ENCODE assay signal across 16 cellular contexts in genomic region chr14:101535232-101535631, GRCh38. TPM values are rescaled to one million over a fixed set of nuclear protein-coding genes. Genes with fewer than 3 reads are reported as not detected.
DNase-seq lines count a peak whose midpoint lies in the region; ATAC-seq lines count a peak whose summit lies in the region.
"Had no signal": no experiment of that assay in that cellular context is flagged by ENCODE, and none has a peak within 500 bp of the region (broad histone marks: within the 10 kb centered on the region; RNA-seq: fewer than 3 reads in every experiment).

No MANE protein-coding gene starts in this region.

- POLR2A ChIA-PET in activated naive CD8-positive, alpha-beta T cell treated with anti-CD3 and anti-CD28 coated beads, Interleukin-2, amount 10 ng/mL, durations not matched to agents 7 days and 5 days (lab: Charles Lee): no interaction called here

- peaks cover 20% of the 10 kb centered on the region for H3K27me3 Mint-ChIP-seq in activated naive CD8-positive, alpha-beta T cell treated with anti-CD3 and anti-CD28 coated beads, Interleukin-2, amount 10 ng/mL, durations not matched to agents 7 days and 5 days
- no peaks in the 10 kb centered on the region for H3K27me3 Mint-ChIP-seq in activated naive CD8-positive, alpha-beta T cell treated with anti-CD3 and anti-CD28 coated beads, Interleukin-2, amount 50 U/mL, for 24 hours
- peaks cover 14% of the 10 kb centered on the region for H3K27me3 Mint-ChIP-seq in central memory CD8-positive, alpha-beta T cell

- no peaks in the 10 kb centered on the region for H3K36me3 Mint-ChIP-seq in activated naive CD8-positive, alpha-beta T cell treated with anti-CD3 and anti-CD28 coated beads, Interleukin-2, amount 10 ng/mL, durations not matched to agents 7 days and 5 days
- no peaks in the 10 kb centered on the region for H3K36me3 Mint-ChIP-seq in activated naive CD8-positive, alpha-beta T cell treated with anti-CD3 and anti-CD28 coated beads, Interleukin-2, amount 50 U/mL, for 24 hours (ENCODE audit: low read depth)
- peaks cover 4% of the 10 kb centered on the region for H3K36me3 Mint-ChIP-seq in central memory CD8-positive, alpha-beta T cell (ENCODE audit: insufficient read depth)

- peak; percentile 64 for ATAC-seq in activated naive CD8-positive, alpha-beta T cell treated with anti-CD3 and anti-CD28 coated beads, Interleukin-2, amount 10 ng/mL, durations not matched to agents 7 days and 5 days (ENCODE audit: low read depth)
- no peak for ATAC-seq in activated naive CD8-positive, alpha-beta T cell treated with anti-CD3 and anti-CD28 coated beads, Interleukin-2, amount 50 U/mL, for 24 hours
- peak; percentile 69 for ATAC-seq in central memory CD8-positive, alpha-beta T cell (replicated peaks; ENCODE audit: extremely low read depth, poor library complexity, severe bottlenecking)
- ATAC-seq in HG03280 (IDR thresholded peaks at IDR 0.05; ENCODE audit: unreplicated experiment) (no peak), GM21737 (IDR thresholded peaks at IDR 0.05; ENCODE audit: unreplicated experiment) (no peak)

- no peak for DNase-seq in activated naive CD8-positive, alpha-beta T cell treated with anti-CD3 and anti-CD28 coated beads, Interleukin-2, amount 10 ng/mL, durations not matched to agents 7 days and 5 days
- DNase-seq in activated naive CD8-positive, alpha-beta T cell treated with anti-CD3 and anti-CD28 coated beads, Interleukin-2, amount 50 U/mL, for 24 hours: no peak
- peak; percentile 96 for DNase-seq in MV-4-11 (lab: John Stamatoyannopoulos, UW)
- peak in 1 of 2 donors; percentile 13 for DNase-seq in central memory CD8-positive, alpha-beta T cell (ENCODE audit: low spot score in 2 of 2)
- no peak for DNase-seq in activated CD4-positive, CD25-positive, alpha-beta regulatory T cell treated with anti-CD3 and anti-CD28 coated beads, Interleukin-2, amount 50 U/mL, for 72 hours
- no peak for DNase-seq in stimulated activated naive CD4-positive, alpha-beta T cell (lab: John Stamatoyannopoulos, UW)
- DNase-seq: GM23248; mammary epithelial cell; NCI-H1092 treated with DMSO at 0.1 percent for 48 hours; NCI-H446 treated with DMSO at 0.1 percent for 48 hours; stimulated activated CD4-positive, alpha-beta T cell treated with anti-CD3 and anti-CD28 coated beads, Interleukin-12 subunit alpha, Interleukin-12 subunit beta, amount 100 ng/mL, for 4 hours had no signal

- peak overlapping the region; percentile 86 for H3K27ac Mint-ChIP-seq in activated naive CD8-positive, alpha-beta T cell treated with anti-CD3 and anti-CD28 coated beads, Interleukin-2, amount 10 ng/mL, durations not matched to agents 7 days and 5 days
- no peak overlapping the region for H3K27ac Mint-ChIP-seq in activated naive CD8-positive, alpha-beta T cell treated with anti-CD3 and anti-CD28 coated beads, Interleukin-2, amount 50 U/mL, for 24 hours
- H3K27ac Mint-ChIP-seq in central memory CD8-positive, alpha-beta T cell (ENCODE audit: low read depth): peak overlapping the region; percentile 96

- peaks cover 21% of the 10 kb centered on the region for H3K4me1 Mint-ChIP-seq in activated naive CD8-positive, alpha-beta T cell treated with anti-CD3 and anti-CD28 coated beads, Interleukin-2, amount 10 ng/mL, durations not matched to agents 7 days and 5 days
- H3K4me1 Mint-ChIP-seq in activated naive CD8-positive, alpha-beta T cell treated with anti-CD3 and anti-CD28 coated beads, Interleukin-2, amount 50 U/mL, for 24 hours: peaks cover 7% of the 10 kb centered on the region
- H3K4me1 Mint-ChIP-seq in central memory CD8-positive, alpha-beta T cell: peaks cover 31% of the 10 kb centered on the region

- H3K4me3 Mint-ChIP-seq in activated naive CD8-positive, alpha-beta T cell treated with anti-CD3 and anti-CD28 coated beads, Interleukin-2, amount 10 ng/mL, durations not matched to agents 7 days and 5 days: peak overlapping the region; percentile 16
- no peak overlapping the region for H3K4me3 Mint-ChIP-seq in activated naive CD8-positive, alpha-beta T cell treated with anti-CD3 and anti-CD28 coated beads, Interleukin-2, amount 50 U/mL, for 24 hours
- H3K4me3 Mint-ChIP-seq in central memory CD8-positive, alpha-beta T cell: peak overlapping the region; percentile 72

- H3K9me3 Mint-ChIP-seq in activated naive CD8-positive, alpha-beta T cell treated with anti-CD3 and anti-CD28 coated beads, Interleukin-2, amount 10 ng/mL, durations not matched to agents 7 days and 5 days: no peaks in the 10 kb centered on the region
- H3K9me3 Mint-ChIP-seq in activated naive CD8-positive, alpha-beta T cell treated with anti-CD3 and anti-CD28 coated beads, Interleukin-2, amount 50 U/mL, for 24 hours: no peaks in the 10 kb centered on the region
- H3K9me3 Mint-ChIP-seq in central memory CD8-positive, alpha-beta T cell: no peaks in the 10 kb centered on the region

RNA-seq across cellular contexts. Expression of gene DIO3, which starts 26.1 kb away (rescaled TPM):
- total RNA-seq in activated naive CD8-positive, alpha-beta T cell treated with anti-CD3 and anti-CD28 coated beads, Interleukin-2, amount 10 ng/mL, durations not matched to agents 7 days and 5 days: not detected
- total RNA-seq: epithelial cell of proximal tubule, GM23248, mammary epithelial cell, osteoblast, RPMI7951 had no signal

Comparison
In these comparisons a context has a peak if more than half of its experiments do, and no peak if none do; other contexts are left out.
1. ATAC-seq: peak in activated naive CD8-positive, alpha-beta T cell treated with anti-CD3 and anti-CD28 coated beads, Interleukin-2, amount 10 ng/mL, durations not matched to agents 7 days and 5 days (single experiment) and central memory CD8-positive, alpha-beta T cell (single experiment); none in activated naive CD8-positive, alpha-beta T cell treated with anti-CD3 and anti-CD28 coated beads, Interleukin-2, amount 50 U/mL, for 24 hours (single experiment), HG03280 (single experiment) and GM21737 (single experiment).